In the genomic region with DNA sequence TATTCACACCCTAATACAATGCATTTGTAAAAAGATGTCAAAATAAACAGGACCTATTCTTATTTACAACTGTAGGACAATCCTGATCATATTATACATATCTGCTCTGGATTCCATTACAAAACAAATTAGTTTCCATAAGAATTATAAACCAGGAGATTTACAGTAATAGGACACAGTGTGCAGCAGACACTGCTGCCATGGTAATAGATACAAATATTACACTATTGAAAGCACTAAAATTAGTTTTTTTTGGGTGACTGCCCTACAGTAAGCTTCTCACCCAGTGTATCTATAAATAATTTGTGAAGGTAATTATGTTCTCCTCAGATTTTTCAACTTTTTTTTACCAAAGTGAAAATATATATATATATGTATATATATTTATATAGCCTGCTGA, we compare ENCODE assay signal across 8 cellular contexts.
"Had no signal": no experiment of that assay in that cellular context is flagged by ENCODE, and none has a peak within 500 bp of the region (broad histone marks: within the 10 kb centered on the region; RNA-seq: fewer than 3 reads in every experiment).

No MANE protein-coding gene starts in this region.

- H3K4me3 ChIP-seq: GM23248, HAP-1 had no signal

- H3K36me3 ChIP-seq: HAP-1 had no signal

- ATAC-seq: HCT116, HepG2 had no signal

- H3K4me1 ChIP-seq: HAP-1 had no signal

- H3K27ac ChIP-seq: GM23248, HL-60 had no signal

- FAIRE-seq: HepG2 had no signal

- DNase-seq: GM23248, GOT3, H7, HFFc6 had no signal
